In genomic region chr15:96348112-96349027, GRCh38 we compare ENCODE assay signal across 15 cellular contexts. TPM values are rescaled to one million over a fixed set of nuclear protein-coding genes. Genes with fewer than 3 reads are reported as not detected.
DNase-seq lines count a peak whose midpoint lies in the region; FAIRE-seq and TF ChIP-seq lines count a peak whose summit lies in the region.
"Had no signal": no experiment of that assay in that cellular context is flagged by ENCODE, and none has a peak within 500 bp of the region (broad histone marks: within the 10 kb centered on the region; RNA-seq: fewer than 3 reads in every experiment).

No MANE protein-coding gene starts in this region.

- POLR2A ChIA-PET in A673 (lab: Charles Lee; ENCODE audit: low non-redundant PET): interaction anchor here (0.6 kb wide), 1 partner anchor 771 kb away, joined by 3 read pairs; no protein-coding TSS in a partner anchor

- H3K27me3 ChIP-seq in A673 (replicated peaks; ENCODE audit: insufficient read depth, low read depth, low read length, poor library complexity): no peaks in the 10 kb centered on the region
- H3K27me3 ChIP-seq in Peyer's patch: no peaks in the 10 kb centered on the region
- H3K27me3 ChIP-seq in esophagus squamous epithelium: peaks cover 0 to 93% (median 0%) of the 10 kb centered on the region in 4 donors
- H3K27me3 ChIP-seq: SJSA1 had no signal

- peak overlapping the region; percentile 96 for H3K27ac Mint-ChIP-seq in osteocyte (ENCODE audit: unreplicated experiment)
- H3K27ac Mint-ChIP-seq: activated naive CD8-positive, alpha-beta T cell treated with anti-CD3 and anti-CD28 coated beads, Interleukin-2, amount 50 U/mL, for 24 hours; effector memory CD8-positive, alpha-beta T cell had no signal

- H3K36me3 Mint-ChIP-seq in osteocyte (ENCODE audit: unreplicated experiment): peaks cover 29% of the 10 kb centered on the region

- no peak for TF ChIP-seq POLR2A in Peyer's patch (IDR thresholded peaks at IDR 0.05)
- no peak for TF ChIP-seq POLR2A in esophagus squamous epithelium (IDR thresholded peaks at IDR 0.05)

- WGBS in esophagus squamous epithelium, 2 donors: 45 to 60% methylated on average over 12 to 13 of the region's 13 CpGs

- peak overlapping the region; percentile 63 for H3K4me3 Mint-ChIP-seq in osteocyte (ENCODE audit: unreplicated experiment)
- H3K4me3 Mint-ChIP-seq: activated naive CD8-positive, alpha-beta T cell treated with anti-CD3 and anti-CD28 coated beads, Interleukin-2, amount 50 U/mL, for 24 hours; effector memory CD8-positive, alpha-beta T cell had no signal

- H3K27ac ChIP-seq in A673 (ENCODE audit: low read depth, low read length, poor library complexity, severe bottlenecking) (peak overlapping the region; percentile 79), Peyer's patch (peak overlapping the region; percentile 18 to 95 (median 76)), esophagus squamous epithelium (peak overlapping the region; percentile 87 to 96 (median 94))
- H3K27ac ChIP-seq: SJSA1 had no signal

- no peak for DNase-seq in A673 (ENCODE audit: low spot score)
- peak in 1 of 3 donors; percentile 35 for DNase-seq in Peyer's patch
- no peak for DNase-seq in esophagus squamous epithelium (lab: John Stamatoyannopoulos, UW)
- no peak for DNase-seq in osteocyte (ENCODE audit: extremely low spot score, unreplicated experiment)
- DNase-seq in frontal cortex (ENCODE audit: low spot score in 2 of 2): no peak
- no peak for DNase-seq in NCI-H2107 treated with DMSO at 0.1 percent for 48 hours (lab: John Stamatoyannopoulos, UW; ENCODE audit: unreplicated experiment)
- DNase-seq in stimulated activated CD4-positive, alpha-beta T cell treated with anti-CD3 and anti-CD28 coated beads, Interleukin-2, amount 100 ng/mL, for 48 hours: no peak
- DNase-seq in DMS153 (lab: John Stamatoyannopoulos, UW): no peak
- DNase-seq: activated naive CD8-positive, alpha-beta T cell treated with anti-CD3 and anti-CD28 coated beads, Interleukin-2, amount 50 U/mL, for 24 hours; DMS79 treated with DMSO at 0.1 percent for 48 hours; effector memory CD8-positive, alpha-beta T cell; NCI-H1417 treated with DMSO at 0.1 percent for 48 hours; NCI-H524 treated with DMSO at 0.1 percent for 48 hours had no signal

- H3K4me3 ChIP-seq in A673 (ENCODE audit: low read depth, low read length, poor library complexity, severe bottlenecking) (no peak overlapping the region), Peyer's patch (peak overlapping the region in 2 of 4 donors; percentile 36 to 52), esophagus squamous epithelium (peak overlapping the region in 3 of 4 donors; percentile 38 to 73 (median 72))
- H3K4me3 ChIP-seq: mucosa of descending colon, SJSA1 had no signal

- intact Hi-C loops in A673 (cut with micrococcal nuclease; ENCODE audit: unreplicated experiment) (loop anchor here (5.0 to 10.0 kb wide), 2 partner anchors 1054 to 1091 kb away; no protein-coding TSS in a partner anchor), esophagus squamous epithelium (cut with DNase I) (loop anchor here (10.0 kb wide), 1 partner anchor 1084 kb away; no protein-coding TSS in a partner anchor)

- peaks cover 5% of the 10 kb centered on the region for H3K36me3 ChIP-seq in A673 (ENCODE audit: insufficient read depth, low read length, poor library complexity, severe bottlenecking)
- no peaks in the 10 kb centered on the region for H3K36me3 ChIP-seq in Peyer's patch
- no peaks in the 10 kb centered on the region for H3K36me3 ChIP-seq in esophagus squamous epithelium

- H3K4me1 ChIP-seq in A673 (ENCODE audit: insufficient read depth, low read length, poor library complexity, severe bottlenecking) (peaks cover 82% of the 10 kb centered on the region), Peyer's patch (peaks cover 0 to 26% (median 0%) of the 10 kb centered on the region in 4 donors), esophagus squamous epithelium (peaks cover 0 to 82% (median 5%) of the 10 kb centered on the region in 3 donors)

- no peaks in the 10 kb centered on the region for H3K9me3 ChIP-seq in A673 (ENCODE audit: low read depth, low read length, poor library complexity, severe bottlenecking)
- H3K9me3 ChIP-seq in Peyer's patch: no peaks in the 10 kb centered on the region
- no peaks in the 10 kb centered on the region for H3K9me3 ChIP-seq in esophagus squamous epithelium
- H3K9me3 ChIP-seq: mucosa of descending colon, SJSA1 had no signal

- H3K27me3 Mint-ChIP-seq in osteocyte (ENCODE audit: unreplicated experiment): no peaks in the 10 kb centered on the region

- BruUV-seq in A673 (replicated peaks; lab: Mats Ljungman, UMichigan): no TSS peak

- CTCF ChIA-PET in A673 (lab: Charles Lee): no interaction called here

- peaks cover 95% of the 10 kb centered on the region for H3K4me1 Mint-ChIP-seq in osteocyte (ENCODE audit: unreplicated experiment)
- H3K4me1 Mint-ChIP-seq: activated naive CD8-positive, alpha-beta T cell treated with anti-CD3 and anti-CD28 coated beads, Interleukin-2, amount 50 U/mL, for 24 hours had no signal

- TF ChIP-seq CTCF in A673 (conservative IDR thresholded peaks at IDR 0.05; ENCODE audit: low read depth, low read length) (no peak), Peyer's patch (IDR thresholded peaks at IDR 0.05) (no peak), esophagus squamous epithelium (IDR thresholded peaks at IDR 0.05) (no peak), osteocyte (IDR thresholded peaks at IDR 0.05) (no peak)

- no peaks in the 10 kb centered on the region for H3K9me3 Mint-ChIP-seq in osteocyte (ENCODE audit: unreplicated experiment)
- H3K9me3 Mint-ChIP-seq: activated naive CD8-positive, alpha-beta T cell treated with anti-CD3 and anti-CD28 coated beads, Interleukin-2, amount 50 U/mL, for 24 hours; effector memory CD8-positive, alpha-beta T cell had no signal

- no peak for FAIRE-seq in frontal cortex (lab: Jason Lieb, UNC)

RNA-seq across cellular contexts. Expression of gene NR2F2, which starts 17.9 kb away (rescaled TPM):
- 106 and 138 TPM in 2 replicates for total RNA-seq in A673 (2021)
- 10 to 100 TPM in 3 of 4 donors, 1 to 10 TPM in 1; 7.9 to 20.9 (median 15.3) TPM for total RNA-seq in Peyer's patch
- 10 to 100 TPM in 1 of 4 donors, 1 to 10 TPM in 3; 3.7 to 15.6 (median 6.4) TPM for total RNA-seq in esophagus squamous epithelium
- total RNA-seq in osteocyte: 286 and 292 TPM in 2 replicates
- total RNA-seq in frontal cortex: 4.9 TPM
